14 cellular contexts compared by ENCODE assay signal in genomic region chr2:227414846-227415245, GRCh38. TPM values are rescaled to one million over a fixed set of nuclear protein-coding genes. Genes with fewer than 3 reads are reported as not detected.
DNase-seq lines count a peak whose midpoint lies in the region; ATAC-seq and TF ChIP-seq lines count a peak whose summit lies in the region.
"Had no signal": no experiment of that assay in that cellular context is flagged by ENCODE, and none has a peak within 500 bp of the region (broad histone marks: within the 10 kb centered on the region; RNA-seq: fewer than 3 reads in every experiment).

No MANE protein-coding gene starts in this region.

- H3K27me3 ChIP-seq in MM.1S (replicated peaks; ENCODE audit: insufficient read depth, low read length) (no peaks in the 10 kb centered on the region), mesenchymal stem cell (ENCODE audit: control insufficient read depth in 1 of 2, insufficient read depth in 1 of 2, low read length in 2 of 2) (no peaks in the 10 kb centered on the region)

- no peaks in the 10 kb centered on the region for H3K79me1 ChIP-seq in mesenchymal stem cell (replicated peaks; ENCODE audit: low read length, poor library complexity, severe bottlenecking)

- H3K27ac Mint-ChIP-seq in MCF 10A (ENCODE audit: low read depth, unreplicated experiment): peak overlapping the region; percentile 79
- no peak overlapping the region for H3K27ac Mint-ChIP-seq in activated T-cell treated with anti-CD3 and anti-CD28 coated beads, Interleukin-2, amount 50 U/mL, for 72 hours

- no peaks in the 10 kb centered on the region for H3K9me3 Mint-ChIP-seq in MCF 10A (ENCODE audit: unreplicated experiment)
- no peaks in the 10 kb centered on the region for H3K9me3 Mint-ChIP-seq in activated T-cell treated with anti-CD3 and anti-CD28 coated beads, Interleukin-2, amount 50 U/mL, for 72 hours

- H3K27ac ChIP-seq in MM.1S (ENCODE audit: low read length): 0 out of 2 replicates have a peak overlapping the region, but pooled peaks have one; percentile 8
- no peak overlapping the region for H3K27ac ChIP-seq in mesenchymal stem cell (ENCODE audit: low read length, poor library complexity, severe bottlenecking)

- no peak for ATAC-seq in activated T-cell treated with anti-CD3 and anti-CD28 coated beads, Interleukin-2, amount 50 U/mL, for 72 hours (replicated peaks in 1 of 2)

- H4K20me1 ChIP-seq in MM.1S (ENCODE audit: insufficient read depth, low read length): no peaks in the 10 kb centered on the region

- H3K27me3 Mint-ChIP-seq in MCF 10A (ENCODE audit: insufficient read depth, unreplicated experiment): no peaks in the 10 kb centered on the region
- H3K27me3 Mint-ChIP-seq in activated T-cell treated with anti-CD3 and anti-CD28 coated beads, Interleukin-2, amount 50 U/mL, for 72 hours (ENCODE audit: low read depth): no peaks in the 10 kb centered on the region
- H3K27me3 Mint-ChIP-seq: naive B cell had no signal

- peaks cover 23% of the 10 kb centered on the region for H3F3A ChIP-seq in MM.1S (ENCODE audit: insufficient read depth, low read length)

- peak overlapping the region; percentile 91 for H2AK5ac ChIP-seq in mesenchymal stem cell (ENCODE audit: low read length, severe bottlenecking)

- no peak overlapping the region for H3K9ac ChIP-seq in MM.1S (ENCODE audit: low read length)
- H3K9ac ChIP-seq in mesenchymal stem cell (ENCODE audit: low read length): no peak overlapping the region

- H3K14ac ChIP-seq in mesenchymal stem cell (ENCODE audit: low read length in 2 of 2): no peak overlapping the region

- no peak overlapping the region for H3K4ac ChIP-seq in mesenchymal stem cell (ENCODE audit: low read depth in 1 of 2, low read length in 2 of 2)

- CTCF ChIA-PET in MCF 10A (lab: Yijun Ruan, JAX): interaction anchor here (0.7 to 1.6 kb wide), 4 partner anchors 9 to 56 kb away, joined by 3 to 7 read pairs (median 3); no protein-coding TSS in a partner anchor

- no peak overlapping the region for H3K18ac ChIP-seq in mesenchymal stem cell (ENCODE audit: low read depth in 1 of 2, low read length in 2 of 2)

- POLR2A ChIA-PET in MCF 10A (lab: Yijun Ruan, JAX): interaction anchor here (0.6 to 2.0 kb wide), 12 partner anchors 8 to 402 kb away, joined by 3 to 13 read pairs (median 3); partner anchors contain the start of gene MFF

- WGBS in mesenchymal stem cell: 90% methylated on average over 3 of the region's 3 CpGs

- TF ChIP-seq CTCF in MM.1S (IDR thresholded peaks at IDR 0.05; ENCODE audit: low read length) (no peak), MCF 10A (IDR thresholded peaks at IDR 0.05; ENCODE audit: unreplicated experiment) (no peak)

- H3K36me3 ChIP-seq in MM.1S (replicated peaks; ENCODE audit: insufficient read depth, low read length) (no peaks in the 10 kb centered on the region), mesenchymal stem cell (ENCODE audit: control insufficient read depth in 1 of 2, insufficient read depth in 2 of 2, low read depth in 1 of 2, low read length in 2 of 2) (no peaks in the 10 kb centered on the region)
- H3K36me3 ChIP-seq: thoracic aorta had no signal

- no peak overlapping the region for H2BK120ac ChIP-seq in mesenchymal stem cell (ENCODE audit: low read depth, low read length)

- H3K4me1 ChIP-seq in MM.1S (ENCODE audit: low read length) (peaks cover 40% of the 10 kb centered on the region), mesenchymal stem cell (ENCODE audit: control insufficient read depth, insufficient read depth, low read depth, low read length) (peaks cover 5% of the 10 kb centered on the region)

- H3K4me3 Mint-ChIP-seq in MCF 10A (ENCODE audit: unreplicated experiment): peak overlapping the region; percentile 21
- H3K4me3 Mint-ChIP-seq in activated T-cell treated with anti-CD3 and anti-CD28 coated beads, Interleukin-2, amount 50 U/mL, for 72 hours: peak overlapping the region in 1 of 2 donors; percentile 31

- peak overlapping the region; percentile 54 for H4K91ac ChIP-seq in mesenchymal stem cell (ENCODE audit: low read length)

- H3K4me3 ChIP-seq in MM.1S (ENCODE audit: low read length) (no peak overlapping the region), mesenchymal stem cell (ENCODE audit: insufficient read depth in 1 of 2, low read depth in 1 of 2, low read length in 2 of 2) (no peak overlapping the region)
- H3K4me3 ChIP-seq: thoracic aorta had no signal

- H2AFZ ChIP-seq in MM.1S (ENCODE audit: low read length) (no peak overlapping the region), mesenchymal stem cell (ENCODE audit: low read depth, low read length) (no peak overlapping the region)

- no peak overlapping the region for H3K23ac ChIP-seq in mesenchymal stem cell (ENCODE audit: low read length in 2 of 2)

- peak overlapping the region; percentile 79 for H2BK15ac ChIP-seq in mesenchymal stem cell (ENCODE audit: low read depth, poor library complexity, severe bottlenecking)

- H2BK12ac ChIP-seq in mesenchymal stem cell (ENCODE audit: low read length in 2 of 2): peak overlapping the region in 1 of 2 experiments; percentile 79

- no peak overlapping the region for H2BK5ac ChIP-seq in mesenchymal stem cell (ENCODE audit: low read depth, low read length, poor library complexity, severe bottlenecking)

- H3K4me2 ChIP-seq in MM.1S (ENCODE audit: low read depth, low read length) (0 out of 2 replicates have a peak overlapping the region, but pooled peaks have one; percentile 8), mesenchymal stem cell (ENCODE audit: low read length, poor library complexity, severe bottlenecking) (no peak overlapping the region)

- no TSS peak for BruUV-seq in MCF 10A (replicated peaks; lab: Mats Ljungman, UMichigan)

- H3K4me1 Mint-ChIP-seq in MCF 10A (ENCODE audit: insufficient read depth, unreplicated experiment): peaks cover 43% of the 10 kb centered on the region
- H3K4me1 Mint-ChIP-seq in activated T-cell treated with anti-CD3 and anti-CD28 coated beads, Interleukin-2, amount 50 U/mL, for 72 hours (ENCODE audit: low read depth): peaks cover 54% of the 10 kb centered on the region

- no peaks in the 10 kb centered on the region for H3K79me2 ChIP-seq in MM.1S (ENCODE audit: low read length)

- H4K8ac ChIP-seq in mesenchymal stem cell (ENCODE audit: low read length): peak overlapping the region; percentile 88

- DNase-seq in EH (ENCODE audit: low read depth): peak; percentile 52
- no peak for DNase-seq in MM.1S
- peak; percentile 96 for DNase-seq in MCF 10A (ENCODE audit: unreplicated experiment)
- DNase-seq in mesenchymal stem cell: peak; percentile 50
- DNase-seq in amygdala (lab: John Stamatoyannopoulos, UW): no peak
- DNase-seq in T-helper 2 cell: no peak
- DNase-seq in NCI-H510A treated with DMSO at 0.1 percent for 48 hours (lab: John Stamatoyannopoulos, UW): no peak
- no peak for DNase-seq in activated T-cell treated with anti-CD3 and anti-CD28 coated beads, Interleukin-2, amount 50 U/mL, for 72 hours
- DNase-seq: activated T-cell treated with anti-CD3 and anti-CD28 coated beads, Interleukin-2, amount 50 U/mL, for 1 hour; cortex of kidney; naive B cell; NCI-H748 treated with DMSO at 0.1 percent for 48 hours; stimulated activated CD4-positive, alpha-beta T cell treated with anti-CD3 and anti-CD28 coated beads, Interleukin-2, amount 100 ng/mL, for 24 hours had no signal

- intact Hi-C loops in MCF 10A (cut with micrococcal nuclease): no loop called here

- no peaks in the 10 kb centered on the region for H3K9me2 ChIP-seq in MM.1S (replicated peaks; ENCODE audit: insufficient read depth, low read length)

- peaks cover 4% of the 10 kb centered on the region for H3K36me3 Mint-ChIP-seq in MCF 10A (ENCODE audit: insufficient read depth, unreplicated experiment)
- H3K36me3 Mint-ChIP-seq in activated T-cell treated with anti-CD3 and anti-CD28 coated beads, Interleukin-2, amount 50 U/mL, for 72 hours (ENCODE audit: insufficient read depth in 2 of 2): no peaks in the 10 kb centered on the region
- H3K36me3 Mint-ChIP-seq: naive B cell had no signal

- H3K9me3 ChIP-seq in MM.1S (replicated peaks; ENCODE audit: insufficient read depth, low read length) (no peaks in the 10 kb centered on the region), mesenchymal stem cell (ENCODE audit: control insufficient read depth, low read length) (no peaks in the 10 kb centered on the region)
- H3K9me3 ChIP-seq: thoracic aorta had no signal

RNA-seq across cellular contexts. Expression of gene SCYGR1, which starts 27.1 kb away (rescaled TPM):
- not detected in 2 replicates for total RNA-seq in MCF 10A (2022)
- not detected for polyA plus RNA-seq in mesenchymal stem cell (2013, experiment 1 of 2)
- polyA plus RNA-seq in mesenchymal stem cell (2013, experiment 2 of 2): not detected
- total RNA-seq in activated T-cell treated with anti-CD3 and anti-CD28 coated beads, Interleukin-2, amount 50 U/mL, for 72 hours: not detected
- total RNA-seq: thoracic aorta had no signal

RNA-seq across cellular contexts. Expression of gene TM4SF20, which starts 35.7 kb away (rescaled TPM):
- not detected in 2 replicates for total RNA-seq in MCF 10A (2022)
- polyA plus RNA-seq in mesenchymal stem cell (2013, experiment 1 of 2): not detected
- polyA plus RNA-seq in mesenchymal stem cell (2013, experiment 2 of 2): not detected
- total RNA-seq in activated T-cell treated with anti-CD3 and anti-CD28 coated beads, Interleukin-2, amount 50 U/mL, for 72 hours: not detected
- total RNA-seq: thoracic aorta had no signal

RNA-seq across cellular contexts. Expression of gene AGFG1, which starts 57.1 kb away (rescaled TPM):
- total RNA-seq in MCF 10A (2022): 74.2 and 86.1 TPM in 2 replicates
- 33.6 TPM for polyA plus RNA-seq in mesenchymal stem cell (2013, experiment 1 of 2)
- 33.5 TPM for polyA plus RNA-seq in mesenchymal stem cell (2013, experiment 2 of 2)
- 100 to 1,000 TPM in 1 of 2 donors, 10 to 100 TPM in 1; 98.2 to 131 TPM for total RNA-seq in activated T-cell treated with anti-CD3 and anti-CD28 coated beads, Interleukin-2, amount 50 U/mL, for 72 hours

Comparison
In these comparisons a context has a peak if more than half of its experiments do, and no peak if none do; other contexts are left out.
1. DNase-seq: peak in EH (single experiment), MCF 10A (single experiment) and mesenchymal stem cell (single experiment); none in MM.1S (single experiment), amygdala (0 of 56), T-helper 2 cell (0 of 5), NCI-H510A treated with DMSO at 0.1 percent for 48 hours (single experiment) and activated T-cell treated with anti-CD3 and anti-CD28 coated beads, Interleukin-2, amount 50 U/mL, for 72 hours (0 of 2).